36 cellular contexts compared by ENCODE assay signal in the genomic region with DNA sequence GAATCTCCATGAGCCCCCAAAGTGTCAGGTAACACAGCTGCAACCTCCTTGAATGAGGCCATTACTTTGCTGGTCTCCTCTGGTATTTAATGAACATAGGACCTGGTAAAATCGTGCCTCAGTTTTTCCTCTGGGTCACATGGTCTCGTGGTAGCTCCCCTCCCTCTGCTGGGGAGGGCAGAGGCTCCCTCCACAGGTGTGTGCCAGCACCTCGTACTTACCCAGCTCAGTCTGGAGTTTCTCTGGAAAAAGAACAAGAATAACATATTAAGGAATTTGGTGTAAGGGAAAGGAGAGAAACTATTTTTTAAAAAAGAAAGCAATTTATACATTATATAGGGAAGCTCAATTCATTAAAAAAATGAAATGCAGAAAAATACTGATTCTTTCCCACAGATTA. TPM values are rescaled to one million over a fixed set of nuclear protein-coding genes. Genes with fewer than 3 reads are reported as not detected.
"Had no signal": no experiment of that assay in that cellular context is flagged by ENCODE, and none has a peak within 500 bp of the region (broad histone marks: within the 10 kb centered on the region; RNA-seq: fewer than 3 reads in every experiment).

No MANE protein-coding gene starts in this region.

- H3K9me3 Mint-ChIP-seq: immature natural killer cell; naive thymus-derived CD8-positive, alpha-beta T cell; nephron; stimulated activated memory B cell treated with anti-CD40 and anti-IgM and Interleukin-4, amounts not matched to agents 10 μg/mL and 1 μg/mL and 100 μg/mL, for 72 hours; stimulated activated naive CD8-positive, alpha-beta T cell treated with anti-CD3 and anti-CD28 coated beads, Interleukin-15, amount 100 ng/mL, for 72 hours; type B pancreatic cell had no signal

- H3K4me1 ChIP-seq: left lung, lower lobe of right lung, right atrium auricular region, right lobe of liver, tibial nerve, uterus had no signal

- H3K36me3 Mint-ChIP-seq: immature natural killer cell; naive thymus-derived CD8-positive, alpha-beta T cell; neural progenitor cell; stimulated activated memory B cell treated with anti-CD40 and anti-IgM and Interleukin-4, amounts not matched to agents 10 μg/mL and 1 μg/mL and 100 μg/mL, for 72 hours; type B pancreatic cell had no signal

- H3K36me3 ChIP-seq: left lung, lower lobe of right lung, neural progenitor cell, neutrophil, ovary, right atrium auricular region, right lobe of liver, tibial nerve, uterus had no signal

- H3K4me2 ChIP-seq: neural progenitor cell, smooth muscle cell had no signal

- H3K9me3 ChIP-seq: left lung, lower lobe of right lung, neutrophil, ovary, right atrium auricular region, right lobe of liver, tibial nerve, uterus had no signal

- H3K4me3 Mint-ChIP-seq: immature natural killer cell; naive thymus-derived CD8-positive, alpha-beta T cell; nephron; neural progenitor cell; stimulated activated memory B cell treated with anti-CD40 and anti-IgM and Interleukin-4, amounts not matched to agents 10 μg/mL and 1 μg/mL and 100 μg/mL, for 72 hours; stimulated activated naive CD8-positive, alpha-beta T cell treated with anti-CD3 and anti-CD28 coated beads, Interleukin-15, amount 100 ng/mL, for 72 hours; type B pancreatic cell had no signal

- DNase-seq: hippocampal formation; immature natural killer cell; kidney; left colon; left lung; lower lobe of right lung; mammary epithelial cell; mesenchymal stem cell; naive thymus-derived CD8-positive, alpha-beta T cell; occipital lobe; ovary; right lobe of liver; stimulated activated CD4-positive, alpha-beta T cell treated with anti-CD3 and anti-CD28 coated beads, Interleukin-1b, Interleukin-23, amount 100 ng/mL, for 48 hours; stimulated activated CD4-positive, alpha-beta T cell treated with anti-CD3 and anti-CD28 coated beads, Interleukin-2, amount 100 ng/mL, for 48 hours; stimulated activated CD4-positive, alpha-beta T cell treated with anti-CD3 and anti-CD28 coated beads, Interleukin-4, amount 100 ng/mL, for 4 hours; stimulated activated CD8-positive, alpha-beta memory T cell treated with anti-CD3 and anti-CD28 coated beads, Interleukin-4, amount 100 ng/mL, for 48 hours; stimulated activated naive CD4-positive, alpha-beta T cell treated with Interleukin-2 at 50 U/mL for 16 hours; stimulated activated naive CD8-positive, alpha-beta T cell treated with anti-CD3 and anti-CD28 coated beads, Interleukin-15, amount 100 ng/mL, for 72 hours; substantia nigra; uterus had no signal

- H2AFZ ChIP-seq: neural progenitor cell had no signal

- ATAC-seq: left colon; left lung; lower lobe of right lung; naive thymus-derived CD8-positive, alpha-beta T cell; right lobe of liver; stimulated activated memory B cell treated with anti-CD40 and anti-IgM and Interleukin-4, amounts not matched to agents 10 μg/mL and 1 μg/mL and 100 μg/mL, for 72 hours; stimulated activated naive CD8-positive, alpha-beta T cell treated with anti-CD3 and anti-CD28 coated beads, Interleukin-15, amount 100 ng/mL, for 72 hours had no signal

- H3K27ac Mint-ChIP-seq: immature natural killer cell; naive thymus-derived CD8-positive, alpha-beta T cell; nephron; neural progenitor cell; progenitor cell of endocrine pancreas; stimulated activated memory B cell treated with anti-CD40 and anti-IgM and Interleukin-4, amounts not matched to agents 10 μg/mL and 1 μg/mL and 100 μg/mL, for 72 hours; stimulated activated naive CD8-positive, alpha-beta T cell treated with anti-CD3 and anti-CD28 coated beads, Interleukin-15, amount 100 ng/mL, for 72 hours; type B pancreatic cell had no signal

- H3K27me3 ChIP-seq: neural progenitor cell, ovary, right atrium auricular region, right lobe of liver had no signal

- H3K27me3 Mint-ChIP-seq: stimulated activated memory B cell treated with anti-CD40 and anti-IgM and Interleukin-4, amounts not matched to agents 10 μg/mL and 1 μg/mL and 100 μg/mL, for 72 hours had no signal

- H3K27ac ChIP-seq: left lung, lower lobe of right lung, neural progenitor cell, neutrophil, ovary, right atrium auricular region, right lobe of liver, tibial nerve, uterus had no signal

- H3K4me1 Mint-ChIP-seq: immature natural killer cell; naive thymus-derived CD8-positive, alpha-beta T cell; nephron; neural progenitor cell had no signal

- H3K4me3 ChIP-seq: left lung, lower lobe of right lung, neural progenitor cell, ovary, right atrium auricular region, right lobe of liver, smooth muscle cell, tibial nerve, uterus had no signal

RNA-seq across cellular contexts. Expression of a gene that starts 5.4 kb away (rescaled TPM):
- total RNA-seq: kidney; left colon; left lung; liver; lower lobe of right lung; mammary epithelial cell; mucosa of gallbladder; naive thymus-derived CD8-positive, alpha-beta T cell; occipital lobe; ovary; progenitor cell of endocrine pancreas; pulmonary artery endothelial cell; renal cortical epithelial cell; right atrium auricular region; right lobe of liver; skeletal muscle tissue; smooth muscle cell; temporal lobe; tibial nerve; ureter; uterus had no signal

RNA-seq across cellular contexts. Expression of a gene that starts 29.9 kb away (rescaled TPM):
- total RNA-seq: kidney; left colon; left lung; liver; lower lobe of right lung; mammary epithelial cell; mucosa of gallbladder; naive thymus-derived CD8-positive, alpha-beta T cell; occipital lobe; ovary; progenitor cell of endocrine pancreas; pulmonary artery endothelial cell; renal cortical epithelial cell; right atrium auricular region; right lobe of liver; skeletal muscle tissue; smooth muscle cell; temporal lobe; tibial nerve; ureter; uterus had no signal

RNA-seq across cellular contexts. Expression of a gene that starts 38.1 kb away (rescaled TPM):
- total RNA-seq: progenitor cell of endocrine pancreas, pulmonary artery endothelial cell, smooth muscle cell had no signal
